ENCODE assay signal across 7 cellular contexts in the genomic region with DNA sequence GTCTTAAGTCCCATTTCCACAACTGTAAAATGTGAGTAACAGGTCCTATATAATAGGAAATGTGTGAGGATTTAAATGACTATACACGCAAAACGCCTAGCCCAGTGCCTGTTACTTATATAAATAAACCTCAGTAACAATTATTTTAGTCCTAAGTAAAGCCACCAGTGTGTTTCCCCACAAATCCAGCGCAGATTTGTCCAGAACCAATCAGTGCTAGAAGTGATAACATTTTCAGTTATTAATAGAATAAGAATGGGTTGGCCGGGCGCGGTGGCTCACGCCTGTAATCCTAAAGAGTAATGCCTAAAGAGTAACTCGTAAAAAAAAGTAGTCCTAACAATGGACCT. TPM values are rescaled to one million over a fixed set of nuclear protein-coding genes. Genes with fewer than 3 reads are reported as not detected.
A peak's percentile ranks its signal among the peaks of the same experiment; 100 is the strongest.
DNase-seq lines count a peak whose midpoint lies in the region; ATAC-seq lines count a peak whose summit lies in the region.

No MANE protein-coding gene starts in this region.

- DNase-seq in activated T-helper 1 cell treated with anti-CD3 and anti-CD28 coated beads, Interleukin-12 subunit alpha, Interleukin-12 subunit beta, Interleukin-2, Interleukin-4 antibody, amounts not matched to agents 30 ng/mL and 10 ng/mL and 1 ng/mL, durations not matched to agents 14 hours and 24 hours and 36 hours (ENCODE audit: low spot score): no peak
- no peak for DNase-seq in stimulated activated naive B cell treated with anti-CD40 and anti-IgM and Interleukin-4, amounts not matched to agents 10 μg/mL and 1 μg/mL and 100 μg/mL, for 72 hours
- DNase-seq in islet precursor cell (no peak), NAMALWA (ENCODE audit: low spot score) (no peak)
- DNase-seq in activated CD4-positive, CD25-positive, alpha-beta regulatory T cell treated with anti-CD3 and anti-CD28 coated beads, Interleukin-2, amount 50 U/mL, for 72 hours: no peak

- no peaks in the 10 kb centered on the region for H3K9me3 Mint-ChIP-seq in activated T-helper 1 cell treated with anti-CD3 and anti-CD28 coated beads, Interleukin-12 subunit alpha, Interleukin-12 subunit beta, Interleukin-2, Interleukin-4 antibody, amounts not matched to agents 30 ng/mL and 10 ng/mL and 1 ng/mL, durations not matched to agents 14 hours and 24 hours and 36 hours
- no peaks in the 10 kb centered on the region for H3K9me3 Mint-ChIP-seq in stimulated activated naive B cell treated with anti-CD40 and anti-IgM and Interleukin-4, amounts not matched to agents 10 μg/mL and 1 μg/mL and 100 μg/mL, for 72 hours

- H3K4me3 ChIP-seq in iPS-11a (ENCODE audit: low read depth, low read length): peak overlapping the region; percentile 94

- peak overlapping the region; percentile 97 for H3K4me3 Mint-ChIP-seq in activated T-helper 1 cell treated with anti-CD3 and anti-CD28 coated beads, Interleukin-12 subunit alpha, Interleukin-12 subunit beta, Interleukin-2, Interleukin-4 antibody, amounts not matched to agents 30 ng/mL and 10 ng/mL and 1 ng/mL, durations not matched to agents 14 hours and 24 hours and 36 hours
- H3K4me3 Mint-ChIP-seq in stimulated activated naive B cell treated with anti-CD40 and anti-IgM and Interleukin-4, amounts not matched to agents 10 μg/mL and 1 μg/mL and 100 μg/mL, for 72 hours: peak overlapping the region; percentile 95 to 97

- H3K27ac Mint-ChIP-seq in activated T-helper 1 cell treated with anti-CD3 and anti-CD28 coated beads, Interleukin-12 subunit alpha, Interleukin-12 subunit beta, Interleukin-2, Interleukin-4 antibody, amounts not matched to agents 30 ng/mL and 10 ng/mL and 1 ng/mL, durations not matched to agents 14 hours and 24 hours and 36 hours: peak overlapping the region; percentile 80
- peak overlapping the region; percentile 92 for H3K27ac Mint-ChIP-seq in stimulated activated naive B cell treated with anti-CD40 and anti-IgM and Interleukin-4, amounts not matched to agents 10 μg/mL and 1 μg/mL and 100 μg/mL, for 72 hours

- no peaks in the 10 kb centered on the region for H3K27me3 Mint-ChIP-seq in activated T-helper 1 cell treated with anti-CD3 and anti-CD28 coated beads, Interleukin-12 subunit alpha, Interleukin-12 subunit beta, Interleukin-2, Interleukin-4 antibody, amounts not matched to agents 30 ng/mL and 10 ng/mL and 1 ng/mL, durations not matched to agents 14 hours and 24 hours and 36 hours (ENCODE audit: insufficient read depth)
- H3K27me3 Mint-ChIP-seq in stimulated activated naive B cell treated with anti-CD40 and anti-IgM and Interleukin-4, amounts not matched to agents 10 μg/mL and 1 μg/mL and 100 μg/mL, for 72 hours: no peaks in the 10 kb centered on the region

- H3K4me1 Mint-ChIP-seq in activated T-helper 1 cell treated with anti-CD3 and anti-CD28 coated beads, Interleukin-12 subunit alpha, Interleukin-12 subunit beta, Interleukin-2, Interleukin-4 antibody, amounts not matched to agents 30 ng/mL and 10 ng/mL and 1 ng/mL, durations not matched to agents 14 hours and 24 hours and 36 hours (ENCODE audit: low read depth): peaks cover 17% of the 10 kb centered on the region
- peaks cover 8 to 14% of the 10 kb centered on the region in 2 donors for H3K4me1 Mint-ChIP-seq in stimulated activated naive B cell treated with anti-CD40 and anti-IgM and Interleukin-4, amounts not matched to agents 10 μg/mL and 1 μg/mL and 100 μg/mL, for 72 hours

- H3K36me3 Mint-ChIP-seq in activated T-helper 1 cell treated with anti-CD3 and anti-CD28 coated beads, Interleukin-12 subunit alpha, Interleukin-12 subunit beta, Interleukin-2, Interleukin-4 antibody, amounts not matched to agents 30 ng/mL and 10 ng/mL and 1 ng/mL, durations not matched to agents 14 hours and 24 hours and 36 hours (ENCODE audit: low read depth): no peaks in the 10 kb centered on the region
- peaks cover 5 to 10% of the 10 kb centered on the region in 2 donors for H3K36me3 Mint-ChIP-seq in stimulated activated naive B cell treated with anti-CD40 and anti-IgM and Interleukin-4, amounts not matched to agents 10 μg/mL and 1 μg/mL and 100 μg/mL, for 72 hours

- intact Hi-C loops in activated T-helper 1 cell treated with anti-CD3 and anti-CD28 coated beads, Interleukin-12 subunit alpha, Interleukin-12 subunit beta, Interleukin-2, Interleukin-4 antibody, amounts not matched to agents 30 ng/mL and 10 ng/mL and 1 ng/mL, durations not matched to agents 14 hours and 24 hours and 36 hours (cut with micrococcal nuclease): loop anchor here (5.0 kb wide), 2 partner anchors 76 to 269 kb away; no protein-coding TSS in a partner anchor

- ATAC-seq in HG03159 (IDR thresholded peaks at IDR 0.05; ENCODE audit: unreplicated experiment): peak; percentile 16
- peak in 1 of 2 donors; percentile 4 for ATAC-seq in stimulated activated naive B cell treated with anti-CD40 and anti-IgM and Interleukin-4, amounts not matched to agents 10 μg/mL and 1 μg/mL and 100 μg/mL, for 72 hours (replicated peaks)

RNA-seq across cellular contexts. Expression of a gene that starts 0.6 kb away (rescaled TPM):
- total RNA-seq in activated T-helper 1 cell treated with anti-CD3 and anti-CD28 coated beads, Interleukin-12 subunit alpha, Interleukin-12 subunit beta, Interleukin-2, Interleukin-4 antibody, amounts not matched to agents 30 ng/mL and 10 ng/mL and 1 ng/mL, durations not matched to agents 14 hours and 24 hours and 36 hours: 52.4 and 58.1 TPM in 2 replicates

RNA-seq across cellular contexts. Expression of a gene that starts 15.5 kb away (rescaled TPM):
- total RNA-seq in activated T-helper 1 cell treated with anti-CD3 and anti-CD28 coated beads, Interleukin-12 subunit alpha, Interleukin-12 subunit beta, Interleukin-2, Interleukin-4 antibody, amounts not matched to agents 30 ng/mL and 10 ng/mL and 1 ng/mL, durations not matched to agents 14 hours and 24 hours and 36 hours: 2.6 and 3.0 TPM in 2 replicates

RNA-seq across cellular contexts. Expression of a gene that starts 29.9 kb away (rescaled TPM):
- 0.13 TPM in 1 of 2 replicates, not detected in the other for total RNA-seq in activated T-helper 1 cell treated with anti-CD3 and anti-CD28 coated beads, Interleukin-12 subunit alpha, Interleukin-12 subunit beta, Interleukin-2, Interleukin-4 antibody, amounts not matched to agents 30 ng/mL and 10 ng/mL and 1 ng/mL, durations not matched to agents 14 hours and 24 hours and 36 hours

RNA-seq across cellular contexts. Expression of a gene that starts 49.8 kb away (rescaled TPM):
- total RNA-seq in activated T-helper 1 cell treated with anti-CD3 and anti-CD28 coated beads, Interleukin-12 subunit alpha, Interleukin-12 subunit beta, Interleukin-2, Interleukin-4 antibody, amounts not matched to agents 30 ng/mL and 10 ng/mL and 1 ng/mL, durations not matched to agents 14 hours and 24 hours and 36 hours: 2.8 and 3.1 TPM in 2 replicates
